In genomic region chr1:41752514-41753170, GRCh38 we compare ENCODE assay signal across 12 cellular contexts.
DNase-seq lines count a peak whose midpoint lies in the region; ATAC-seq lines count a peak whose summit lies in the region.
"Had no signal": no experiment of that assay in that cellular context is flagged by ENCODE, and none has a peak within 500 bp of the region (broad histone marks: within the 10 kb centered on the region; RNA-seq: fewer than 3 reads in every experiment).

No MANE protein-coding gene starts in this region.

- ATAC-seq in GM18498 (IDR thresholded peaks at IDR 0.05; ENCODE audit: unreplicated experiment) (peak; percentile 21), GM21360 (IDR thresholded peaks at IDR 0.05; ENCODE audit: unreplicated experiment) (peak; percentile 15), HG03442 (IDR thresholded peaks at IDR 0.05; ENCODE audit: unreplicated experiment) (peak; percentile 17), esophagus mucosa (peak; percentile 69), HG02885 (IDR thresholded peaks at IDR 0.05; ENCODE audit: poor library complexity, unreplicated experiment) (no peak)

- no peak for DNase-seq in GM19240 (ENCODE audit: insufficient read length, low spot score)
- DNase-seq in activated CD4-positive, CD25-positive, alpha-beta regulatory T cell (lab: John Stamatoyannopoulos, UW) = no peak
- DNase-seq: immature natural killer cell; NCI-H446; SIG-M5; small intestine; stimulated activated naive CD4-positive, alpha-beta T cell had no signal
